Comparison of ENCODE assay signal across 10 cellular contexts in the genomic region with DNA sequence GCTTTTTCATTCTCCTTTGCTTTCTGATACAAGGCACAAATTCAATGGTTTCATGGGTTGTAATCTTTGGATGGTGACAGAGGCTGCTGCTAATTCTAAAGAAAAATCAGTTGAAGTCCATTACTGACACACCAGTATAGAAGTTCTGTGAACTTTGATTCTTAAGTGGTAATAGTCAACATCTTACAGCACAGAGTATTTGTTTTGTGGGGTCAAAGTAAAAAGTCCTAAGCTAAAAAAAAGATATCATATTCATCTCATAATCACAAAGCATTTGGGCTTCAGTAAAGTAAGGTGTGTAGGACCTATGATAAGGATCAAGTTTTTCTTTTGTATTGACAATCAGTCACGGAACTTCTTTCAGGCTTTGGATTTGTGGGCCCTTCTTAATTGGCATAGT. TPM values are rescaled to one million over a fixed set of nuclear protein-coding genes. Genes with fewer than 3 reads are reported as not detected.
DNase-seq lines count a peak whose midpoint lies in the region; ATAC-seq, FAIRE-seq and TF ChIP-seq lines count a peak whose summit lies in the region.
"Had no signal": no experiment of that assay in that cellular context is flagged by ENCODE, and none has a peak within 500 bp of the region (broad histone marks: within the 10 kb centered on the region; RNA-seq: fewer than 3 reads in every experiment).

No MANE protein-coding gene starts in this region.

- no TSS peak for BruUV-seq in GM12878 (replicated peaks; lab: Mats Ljungman, UMichigan)

- H4K20me1 ChIP-seq in GM12878 (ENCODE audit: control insufficient read depth, insufficient read depth) = no peaks in the 10 kb centered on the region

- H3K9ac ChIP-seq in GM12878 (ENCODE audit: control insufficient read depth, insufficient read depth, low read length) = no peak overlapping the region; the same call in 1 of the 2 replicates
- no peak overlapping the region for H3K9ac ChIP-seq in muscle layer of colon (ENCODE audit: low read length)

- intact Hi-C loops in right cardiac atrium (cut with DNase I) (no loop called here), Right ventricle myocardium inferior (cut with DNase I) (loop anchor here (5.0 to 10.0 kb wide), 2 partner anchors 278 to 359 kb away; partner anchors contain the start of genes NUDT16 and PIK3R4), GM12878 (cut with micrococcal nuclease; ENCODE audit: unreplicated experiment) (loop anchor here (5.0 to 10.0 kb wide), 3 partner anchors 271 to 469 kb away; partner anchors contain the start of gene NUDT16), aorta (cut with DNase I) (loop anchor here in 1 of 2 donors (10.0 kb wide), 1 partner anchor 131 kb away; the partner anchor contains the start of gene ATP2C1)

- no peak for DNase-seq in right cardiac atrium
- DNase-seq in Right ventricle myocardium inferior (ENCODE audit: missing footprints) = no peak
- DNase-seq in GM12878 (ENCODE audit: low read depth, low spot score) = no peak
- DNase-seq in aorta = no peak
- no peak for DNase-seq in DMS53 treated with DMSO at 0.1 percent for 48 hours (lab: John Stamatoyannopoulos, UW; ENCODE audit: unreplicated experiment)
- DNase-seq in epidermal melanocyte (ENCODE audit: insufficient read length, low spot score) = no peak
- no peak for DNase-seq in T1000 (lab: John Stamatoyannopoulos, UW)
- DNase-seq: activated CD4-positive, alpha-beta T cell treated with anti-CD3 and anti-CD28 coated beads for 1 hour; NCI-H1417 treated with DMSO at 0.1 percent for 48 hours had no signal

- H3K4me1 ChIP-seq in right cardiac atrium (ENCODE audit: control insufficient read depth, insufficient read depth, low read length) (no peaks in the 10 kb centered on the region), GM12878 (ENCODE audit: control insufficient read depth, insufficient read depth, low read length) (no peaks in the 10 kb centered on the region; the same call in 1 of the 2 replicates), muscle layer of colon (ENCODE audit: insufficient read depth, low read length) (peaks cover 42% of the 10 kb centered on the region), aorta (ENCODE audit: control insufficient read depth in 1 of 2, insufficient read depth in 2 of 2, low read length in 2 of 2) (peaks cover 4 to 6% of the 10 kb centered on the region in 2 donors)

- peak; percentile 31 for FAIRE-seq in GM12878 (lab: Jason Lieb, UNC)

- H3K4me2 ChIP-seq in GM12878 (ENCODE audit: control insufficient read depth, insufficient read depth) = peak overlapping the region; percentile 38

- CTCF ChIA-PET in GM12878 (lab: Yijun Ruan, JAX) = interaction anchor here (1.1 to 2.9 kb wide), 5 partner anchors 7 to 283 kb away, joined by 3 to 22 read pairs (median 4); no protein-coding TSS in a partner anchor

- H3K9me3 ChIP-seq in right cardiac atrium (ENCODE audit: control insufficient read depth, low read length) = no peaks in the 10 kb centered on the region
- no peaks in the 10 kb centered on the region for H3K9me3 ChIP-seq in GM12878 (replicated peaks; ENCODE audit: control insufficient read depth, insufficient read depth, low read length)
- H3K9me3 ChIP-seq in muscle layer of colon (ENCODE audit: low read length) = no peaks in the 10 kb centered on the region
- H3K9me3 ChIP-seq in aorta (ENCODE audit: control insufficient read depth, low read length) = no peaks in the 10 kb centered on the region

- TF ChIP-seq EP300 in GM12878 (IDR thresholded peaks at IDR 0.05; ENCODE audit: borderline replicate concordance in 1 of 2, control insufficient read depth in 1 of 2, low read depth in 2 of 2, low read length in 2 of 2) = no peak

- H3K27me3 ChIP-seq in right cardiac atrium (ENCODE audit: control insufficient read depth, insufficient read depth) (no peaks in the 10 kb centered on the region), GM12878 (replicated peaks in 1 of 2; ENCODE audit: control insufficient read depth in 2 of 2, insufficient read depth in 2 of 2, low read length in 1 of 2) (no peaks in the 10 kb centered on the region), muscle layer of colon (ENCODE audit: control insufficient read depth in 1 of 2, insufficient read depth in 2 of 2, low read length in 2 of 2) (no peaks in the 10 kb centered on the region), aorta (ENCODE audit: control insufficient read depth in 1 of 2, insufficient read depth in 2 of 2, low read length in 1 of 2) (no peaks in the 10 kb centered on the region)

- SMC1A ChIA-PET in GM12878 (lab: Charles Lee; ENCODE audit: uncharacterized antibody, unreplicated experiment) = interaction anchor here (0.9 to 1.7 kb wide), 4 partner anchors 8 to 134 kb away, joined by 3 to 6 read pairs (median 4); no protein-coding TSS in a partner anchor

- no peak overlapping the region for H2AFZ ChIP-seq in GM12878 (ENCODE audit: control insufficient read depth, low read depth, low read length)

- in situ Hi-C loops in GM12878 (cut with MboI) = no loop called here

- H3K36me3 ChIP-seq in GM12878 (ENCODE audit: control insufficient read depth in 2 of 2, insufficient read depth in 2 of 2, low read length in 1 of 2) (no peaks in the 10 kb centered on the region), muscle layer of colon (ENCODE audit: insufficient read depth, low read length) (peaks cover 4% of the 10 kb centered on the region), aorta (ENCODE audit: control insufficient read depth in 1 of 2, insufficient read depth in 2 of 2, low read length in 1 of 2) (peaks cover 0 to 2% of the 10 kb centered on the region in 2 donors)

- H3K4me3 ChIP-seq in right cardiac atrium (ENCODE audit: low read length) (peak overlapping the region; percentile 85), GM12878 (peak overlapping the region; percentile 97), muscle layer of colon (ENCODE audit: low read depth in 1 of 2, low read length in 2 of 2) (peak overlapping the region; percentile 9 to 94), aorta (ENCODE audit: low read length in 2 of 2) (peak overlapping the region; percentile 69 to 83)

- ATAC-seq in right cardiac atrium (no peak), Right ventricle myocardium inferior (no peak), GM12878 (no peak), aorta (ENCODE audit: low FRiP score) (no peak)

- H3K79me2 ChIP-seq in GM12878 (ENCODE audit: control insufficient read depth, insufficient read depth, low read length) = peaks cover 4% of the 10 kb centered on the region; the same call in 1 of the 2 replicates

- H3K27ac ChIP-seq in right cardiac atrium (ENCODE audit: low read length) (no peak overlapping the region), GM12878 (ENCODE audit: control insufficient read depth, insufficient read depth) (no peak overlapping the region), muscle layer of colon (ENCODE audit: low read depth, low read length) (no peak overlapping the region), aorta (ENCODE audit: low read depth in 1 of 2, low read length in 2 of 2) (no peak overlapping the region)

- TF ChIP-seq CTCF in GM12878 (IDR thresholded peaks at IDR 0.05 in 2 of 3, conservative IDR thresholded peaks at IDR 0.05 in 1 of 3; ENCODE audit: control insufficient read depth in 2 of 3, extremely low read depth in 1 of 3, insufficient read depth in 1 of 3, low read depth in 3 of 3, low read length in 3 of 3) = no peak

- TF ChIP-seq POLR2A in GM12878 (IDR thresholded peaks at IDR 0.05; ENCODE audit: low read depth, low read length) = no peak

- POLR2A ChIA-PET in GM12878 (lab: Charles Lee) = interaction anchor here (0.6 to 1.3 kb wide), 2 partner anchors 21 to 130 kb away, joined by 3 to 5 read pairs; no protein-coding TSS in a partner anchor

- no peak for TF ChIP-seq RAD21 in GM12878 (IDR thresholded peaks at IDR 0.05; ENCODE audit: insufficient read depth, low read depth, low read length)

- WGBS in right cardiac atrium = 89% methylated on average over 1 of the region's 1 CpG
- 100% methylated on average over 1 of the region's 1 CpG for WGBS in GM12878 (ENCODE audit: insufficient coverage, insufficient replicate concordance, low lambda C conversion rate, missing lambda C conversion rate)
- WGBS in aorta, 2 donors = 91 to 94% methylated on average over 1 of the region's 1 CpG

- RAD21 ChIA-PET in GM12878 (lab: Charles Lee; ENCODE audit: unreplicated experiment) = interaction anchor here (0.7 to 2.2 kb wide), 3 partner anchors 131 to 685 kb away, joined by 3 to 6 read pairs (median 3); partner anchors contain the start of gene ATP2C1

RNA-seq across cellular contexts. Expression of gene ASTE1, which starts 1.1 kb away (rescaled TPM):
- total RNA-seq in right cardiac atrium (1 to 10 TPM; 3.5 to 5.1 (median 4.7) TPM), Right ventricle myocardium inferior (3.4 TPM), GM12878 (2014; rRNA removed) (7.3 and 7.7 TPM in 2 replicates), GM12878 (2014; rRNA removed; fragmentation: Illumina TruSeq; extraction: Trizol) (7.0 and 8.8 TPM in 2 replicates), GM12878 (2021) (6.0 and 6.1 TPM in 2 replicates), aorta (1 to 10 TPM; 4.3 to 8.0 TPM)
- polyA plus RNA-seq in right cardiac atrium (2.2 TPM), GM12878 (2011; rRNA removed) (8.4 and 11.3 TPM in 2 replicates), GM12878 (2014; fragmentation: Illumina TruSeq; extraction: Trizol) (8.2 and 9.3 TPM in 2 replicates), GM12878 (2014; fragmentation: Nextera tagmentation; extraction: Ambion mirVana) (10 to 100 TPM in 1 of 2 experiments, 1 to 10 TPM in 1; 8.2 to 12.0 TPM), GM12878 (2014; rRNA removed) (4.1 and 5.1 TPM in 2 replicates), GM12878 (2016; fragmentation: Nextera tagmentation; extraction: Ambion mirVana) (10 to 100 TPM in 1 of 2 experiments, 1 to 10 TPM in 1; 7.5 to 10.5 TPM), aorta (1 to 10 TPM; 1.6 to 3.4 TPM)
- 22.2 and 23.1 TPM in 2 replicates for total RNA-seq in GM12878 (2013; cell fraction: nucleolus; rRNA removed)
- polyA plus RNA-seq in GM12878 (2011; ENCODE audit: low read depth) = 4.0 TPM
- polyA plus RNA-seq in GM12878 (2011; cell fraction: cytosol; rRNA removed) = 4.6 and 5.1 TPM in 2 replicates
- polyA plus RNA-seq in GM12878 (2011; cell fraction: nucleus; rRNA removed) = 7.0 and 7.4 TPM in 2 replicates
- polyA plus RNA-seq in GM12878 (2012) = 3.7 and 3.9 TPM in 2 replicates
- 16.7 and 22.3 TPM in 2 replicates for polyA minus RNA-seq in GM12878 (2011; rRNA and poly(A)+ RNA removed)
- 2.4 and 4.6 TPM in 2 replicates for polyA minus RNA-seq in GM12878 (2011; cell fraction: cytosol; rRNA and poly(A)+ RNA removed)
- 26.2 and 32.9 TPM in 2 replicates for polyA minus RNA-seq in GM12878 (2011; cell fraction: nucleus; rRNA and poly(A)+ RNA removed)

RNA-seq across cellular contexts. Expression of gene NEK11, which starts 1.2 kb away (rescaled TPM):
- total RNA-seq in right cardiac atrium (1 to 10 TPM; 2.3 to 3.6 (median 2.6) TPM), Right ventricle myocardium inferior (1.3 TPM), GM12878 (2014; rRNA removed) (0.22 and 0.23 TPM in 2 replicates), GM12878 (2014; rRNA removed; fragmentation: Illumina TruSeq; extraction: Trizol) (0.18 and 0.94 TPM in 2 replicates), GM12878 (2021) (0.51 and 0.74 TPM in 2 replicates), aorta (10 to 100 TPM in 1 of 2 donors, 1 to 10 TPM in 1; 5.9 to 14.5 TPM)
- polyA plus RNA-seq in right cardiac atrium (1.1 TPM), GM12878 (2011; rRNA removed) (0.43 and 0.76 TPM in 2 replicates), GM12878 (2014; fragmentation: Illumina TruSeq; extraction: Trizol) (0.22 and 0.25 TPM in 2 replicates), GM12878 (2014; fragmentation: Nextera tagmentation; extraction: Ambion mirVana) (under 1 TPM; 0.05 to 0.10 TPM), GM12878 (2014; rRNA removed) (0.20 and 0.54 TPM in 2 replicates), GM12878 (2016; fragmentation: Nextera tagmentation; extraction: Ambion mirVana) (under 1 TPM in 1 of 2 experiments, not detected in 1; 0.36 TPM), aorta (1 to 10 TPM; 2.4 to 3.0 TPM)
- total RNA-seq in GM12878 (2013; cell fraction: nucleolus; rRNA removed) = 4.6 and 5.0 TPM in 2 replicates
- not detected for polyA plus RNA-seq in GM12878 (2011; ENCODE audit: low read depth)
- polyA plus RNA-seq in GM12878 (2011; cell fraction: cytosol; rRNA removed) = 0.08 and 0.10 TPM in 2 replicates
- 0.63 and 0.76 TPM in 2 replicates for polyA plus RNA-seq in GM12878 (2011; cell fraction: nucleus; rRNA removed)
- 0.35 TPM in 2 replicates for polyA plus RNA-seq in GM12878 (2012)
- polyA minus RNA-seq in GM12878 (2011; rRNA and poly(A)+ RNA removed) = 0.80 and 1.0 TPM in 2 replicates
- not detected in 2 replicates for polyA minus RNA-seq in GM12878 (2011; cell fraction: cytosol; rRNA and poly(A)+ RNA removed)
- polyA minus RNA-seq in GM12878 (2011; cell fraction: nucleus; rRNA and poly(A)+ RNA removed) = 1.2 and 1.9 TPM in 2 replicates

Comparison
In these comparisons a context has a peak if more than half of its experiments do, and no peak if none do; other contexts are left out.
1. intact Hi-C loops: an anchor here in Right ventricle myocardium inferior (5.0 to 10.0 kb wide) and GM12878 (5.0 to 10.0 kb wide); none called in right cardiac atrium.